Comparison of ENCODE assay signal across 8 cellular contexts in genomic region chr22:50530280-50530856, GRCh38. TPM values are rescaled to one million over a fixed set of nuclear protein-coding genes. Genes with fewer than 3 reads are reported as not detected.
DNase-seq lines count a peak whose midpoint lies in the region; ATAC-seq and TF ChIP-seq lines count a peak whose summit lies in the region.

No MANE protein-coding gene starts in this region.

- peak overlapping the region; percentile 55 for H3K4me3 ChIP-seq in fibroblast of mammary gland (ENCODE audit: control insufficient read depth, low read depth, low read length)

- POLR2A ChIA-PET in activated CD4-positive, alpha-beta T cell treated with anti-CD3 and anti-CD28 coated beads, Interleukin-2, amount 10 ng/mL, durations not matched to agents 7 days and 5 days (lab: Charles Lee), result interaction anchor here (0.6 to 1.0 kb wide), 4 partner anchors 9 to 91 kb away, joined by 3 to 10 read pairs (median 3); no protein-coding TSS in a partner anchor
- POLR2A ChIA-PET in naive thymus-derived CD8-positive, alpha-beta T cell (lab: Charles Lee), result interaction anchor here (0.6 to 6.6 kb wide), 7 partner anchors 8 to 188 kb away, joined by 3 to 121 read pairs (median 12); partner anchors contain the start of gene KLHDC7B

- no peak for TF ChIP-seq CTCF in fibroblast of mammary gland (conservative IDR thresholded peaks at IDR 0.05; ENCODE audit: control insufficient read depth, insufficient read depth, low read depth, low read length)

- CTCF ChIA-PET in activated CD4-positive, alpha-beta T cell treated with anti-CD3 and anti-CD28 coated beads, Interleukin-2, amount 10 ng/mL, durations not matched to agents 7 days and 5 days (lab: Charles Lee), result interaction anchor here (0.7 to 5.8 kb wide), 5 partner anchors 15 to 91 kb away, joined by 3 to 74 read pairs (median 4); partner anchors contain the start of genes KLHDC7B and SYCE3

- H3K27ac Mint-ChIP-seq in activated CD4-positive, alpha-beta T cell treated with anti-CD3 and anti-CD28 coated beads, Interleukin-2, amount 10 ng/mL, durations not matched to agents 7 days and 5 days, result peak overlapping the region; percentile 100
- H3K27ac Mint-ChIP-seq in naive thymus-derived CD8-positive, alpha-beta T cell, result peak overlapping the region in 7 of 10 donors; percentile 55 to 97 (median 78)

- DNase-seq in NCI-H748 (lab: John Stamatoyannopoulos, UW; ENCODE audit: unreplicated experiment) (peak; percentile 47), NCI-H748 treated with DMSO at 0.1 percent for 48 hours (lab: John Stamatoyannopoulos, UW) (no peak), fibroblast of mammary gland (ENCODE audit: low read depth) (peak; percentile 81)
- DNase-seq in activated CD4-positive, alpha-beta T cell treated with anti-CD3 and anti-CD28 coated beads, Interleukin-2, amount 10 ng/mL, durations not matched to agents 7 days and 5 days, result peak; percentile 72
- DNase-seq in naive thymus-derived CD8-positive, alpha-beta T cell, result peak in 1 of 10 donors; percentile 55

- H3K4me1 Mint-ChIP-seq in activated CD4-positive, alpha-beta T cell treated with anti-CD3 and anti-CD28 coated beads, Interleukin-2, amount 10 ng/mL, durations not matched to agents 7 days and 5 days, result peaks cover 50% of the 10 kb centered on the region
- H3K4me1 Mint-ChIP-seq in naive thymus-derived CD8-positive, alpha-beta T cell, result peaks cover 20 to 50% (median 34%) of the 10 kb centered on the region in 4 donors

- no peaks in the 10 kb centered on the region for H3K27me3 Mint-ChIP-seq in activated CD4-positive, alpha-beta T cell treated with anti-CD3 and anti-CD28 coated beads, Interleukin-2, amount 10 ng/mL, durations not matched to agents 7 days and 5 days
- H3K27me3 Mint-ChIP-seq in naive thymus-derived CD8-positive, alpha-beta T cell, result peaks cover 0 to 11% (median 0%) of the 10 kb centered on the region in 5 donors

- H3K9me3 Mint-ChIP-seq in activated CD4-positive, alpha-beta T cell treated with anti-CD3 and anti-CD28 coated beads, Interleukin-2, amount 10 ng/mL, durations not matched to agents 7 days and 5 days, result no peaks in the 10 kb centered on the region
- no peaks in the 10 kb centered on the region for H3K9me3 Mint-ChIP-seq in naive thymus-derived CD8-positive, alpha-beta T cell

- peak; percentile 15 for ATAC-seq in HG03521 (IDR thresholded peaks at IDR 0.05; ENCODE audit: unreplicated experiment)
- no peak for ATAC-seq in naive thymus-derived CD8-positive, alpha-beta T cell
- no peak for ATAC-seq in GM18870 (IDR thresholded peaks at IDR 0.05; ENCODE audit: unreplicated experiment)
- ATAC-seq in GM18519 (IDR thresholded peaks at IDR 0.05; ENCODE audit: low FRiP score, unreplicated experiment), result no peak

- peaks cover 36% of the 10 kb centered on the region for H3K36me3 Mint-ChIP-seq in activated CD4-positive, alpha-beta T cell treated with anti-CD3 and anti-CD28 coated beads, Interleukin-2, amount 10 ng/mL, durations not matched to agents 7 days and 5 days (ENCODE audit: low read depth)
- no peaks in the 10 kb centered on the region for H3K36me3 Mint-ChIP-seq in naive thymus-derived CD8-positive, alpha-beta T cell

- H3K4me3 Mint-ChIP-seq in activated CD4-positive, alpha-beta T cell treated with anti-CD3 and anti-CD28 coated beads, Interleukin-2, amount 10 ng/mL, durations not matched to agents 7 days and 5 days, result peak overlapping the region; percentile 96
- H3K4me3 Mint-ChIP-seq in naive thymus-derived CD8-positive, alpha-beta T cell, result peak overlapping the region; percentile 68 to 91 (median 86)

RNA-seq across cellular contexts. Expression of gene TYMP, which starts 0.6 kb away (rescaled TPM):
- total RNA-seq in activated CD4-positive, alpha-beta T cell treated with anti-CD3 and anti-CD28 coated beads, Interleukin-2, amount 10 ng/mL, durations not matched to agents 7 days and 5 days, result 100 to 1,000 TPM in 1 of 2 experiments, 10 to 100 TPM in 1; 92.2 to 126 TPM
- 1 to 10 TPM; 2.1 to 3.4 TPM for total RNA-seq in naive thymus-derived CD8-positive, alpha-beta T cell
- 1 to 10 TPM; 1.9 to 5.5 (median 3.1) TPM for polyA plus RNA-seq in naive thymus-derived CD8-positive, alpha-beta T cell

RNA-seq across cellular contexts. Expression of gene SCO2, which starts 5.0 kb away (rescaled TPM):
- total RNA-seq in activated CD4-positive, alpha-beta T cell treated with anti-CD3 and anti-CD28 coated beads, Interleukin-2, amount 10 ng/mL, durations not matched to agents 7 days and 5 days, result 10 to 100 TPM in 1 of 2 experiments, 1 to 10 TPM in 1; 2.8 to 10.5 TPM
- 1 to 10 TPM in 1 of 2 experiments, not detected in 1; 2.7 TPM for total RNA-seq in naive thymus-derived CD8-positive, alpha-beta T cell
- polyA plus RNA-seq in naive thymus-derived CD8-positive, alpha-beta T cell, result 1 to 10 TPM; 4.0 to 8.3 (median 6.8) TPM

RNA-seq across cellular contexts. Expression of gene KLHDC7B, which starts 15.3 kb away (rescaled TPM):
- 10 to 100 TPM; 15.6 to 16.0 TPM for total RNA-seq in activated CD4-positive, alpha-beta T cell treated with anti-CD3 and anti-CD28 coated beads, Interleukin-2, amount 10 ng/mL, durations not matched to agents 7 days and 5 days
- total RNA-seq in naive thymus-derived CD8-positive, alpha-beta T cell, result 1 to 10 TPM; 5.7 to 6.2 TPM
- 1 to 10 TPM; 5.3 to 7.9 (median 6.5) TPM for polyA plus RNA-seq in naive thymus-derived CD8-positive, alpha-beta T cell

RNA-seq across cellular contexts. Expression of gene NCAPH2, which starts 22.3 kb away (rescaled TPM):
- total RNA-seq in activated CD4-positive, alpha-beta T cell treated with anti-CD3 and anti-CD28 coated beads, Interleukin-2, amount 10 ng/mL, durations not matched to agents 7 days and 5 days, result 100 to 1,000 TPM; 110 to 133 TPM
- 10 to 100 TPM; 77.9 to 81.9 TPM for total RNA-seq in naive thymus-derived CD8-positive, alpha-beta T cell
- 10 to 100 TPM; 34.8 to 41.5 (median 40.1) TPM for polyA plus RNA-seq in naive thymus-derived CD8-positive, alpha-beta T cell

RNA-seq across cellular contexts. Expression of gene LMF2, which starts 22.9 kb away (rescaled TPM):
- total RNA-seq in activated CD4-positive, alpha-beta T cell treated with anti-CD3 and anti-CD28 coated beads, Interleukin-2, amount 10 ng/mL, durations not matched to agents 7 days and 5 days, result 100 to 1,000 TPM; 130 to 139 TPM
- 100 to 1,000 TPM; 120 to 128 TPM for total RNA-seq in naive thymus-derived CD8-positive, alpha-beta T cell
- 10 to 100 TPM; 15.1 to 19.6 (median 17.6) TPM for polyA plus RNA-seq in naive thymus-derived CD8-positive, alpha-beta T cell

Comparison
In these comparisons a context has a peak if more than half of its experiments do, and no peak if none do; other contexts are left out.
1. RNA of gene TYMP, which starts 0.6 kb away (total RNA-seq): 92.2 to 126 TPM in activated CD4-positive, alpha-beta T cell treated with anti-CD3 and anti-CD28 coated beads, Interleukin-2, amount 10 ng/mL, durations not matched to agents 7 days and 5 days; 2.1 to 3.4 TPM in naive thymus-derived CD8-positive, alpha-beta T cell; every median in the first group is over 10 times any median in the second.